ENCODE assay signal across 11 cellular contexts in the genomic region with DNA sequence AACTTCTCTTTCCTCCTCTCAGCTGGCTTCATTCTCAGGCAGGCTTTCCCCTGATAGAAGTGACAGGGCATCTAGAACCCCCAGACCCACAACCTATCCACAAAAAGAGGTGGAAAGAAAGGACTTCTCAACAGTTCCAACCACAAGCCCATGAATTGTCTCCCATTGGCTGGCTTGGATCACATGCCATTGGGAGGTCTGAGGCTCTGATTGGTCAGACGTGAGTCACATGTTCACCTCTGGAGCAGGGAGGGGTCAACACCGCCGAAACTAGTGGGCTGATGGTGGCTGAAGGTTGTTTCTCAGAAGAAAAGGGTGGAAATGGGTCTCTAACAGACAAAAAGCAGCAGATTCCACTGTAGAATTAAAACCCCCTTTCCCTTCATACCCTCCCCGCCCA. TPM values are rescaled to one million over a fixed set of nuclear protein-coding genes. Genes with fewer than 3 reads are reported as not detected.
A peak's percentile ranks its signal among the peaks of the same experiment; 100 is the strongest.
DNase-seq lines count a peak whose midpoint lies in the region; ATAC-seq, FAIRE-seq and TF ChIP-seq lines count a peak whose summit lies in the region.
"Had no signal": no experiment of that assay in that cellular context is flagged by ENCODE, and none has a peak within 500 bp of the region (broad histone marks: within the 10 kb centered on the region; RNA-seq: fewer than 3 reads in every experiment).

No MANE protein-coding gene starts in this region.

- H3K4me3 ChIP-seq in astrocyte (ENCODE audit: insufficient read depth, low read depth, low read length) = no peak overlapping the region
- no peak overlapping the region for H3K4me3 ChIP-seq in mesodermal cell (ENCODE audit: extremely low read depth, insufficient read depth, low read length, poor library complexity, severe bottlenecking)
- H3K4me3 ChIP-seq: sigmoid colon had no signal

- no peak for FAIRE-seq in astrocyte (lab: Jason Lieb, UNC)
- FAIRE-seq: D721Med had no signal

- no peaks in the 10 kb centered on the region for H3K9me3 ChIP-seq in astrocyte (ENCODE audit: insufficient read depth, low read depth, low read length)
- H3K9me3 ChIP-seq in mesodermal cell (ENCODE audit: control insufficient read depth, low read length) = no peaks in the 10 kb centered on the region
- H3K9me3 ChIP-seq: sigmoid colon had no signal

- no peaks in the 10 kb centered on the region for H3K79me2 ChIP-seq in astrocyte (ENCODE audit: insufficient read depth, low read length)

- H3K27ac ChIP-seq in astrocyte (ENCODE audit: low read depth, low read length) (no peak overlapping the region), mesodermal cell (ENCODE audit: low read depth, low read length, severe bottlenecking) (peak overlapping the region; percentile 68)

- no peak overlapping the region for H3K9ac ChIP-seq in astrocyte (ENCODE audit: low read length)

- H3K36me3 Mint-ChIP-seq in CD14-positive monocyte (peaks cover 21 to 28% of the 10 kb centered on the region in 2 donors), astrocyte (ENCODE audit: low read depth, unreplicated experiment) (peaks cover 3% of the 10 kb centered on the region)
- H3K36me3 Mint-ChIP-seq: activated naive CD8-positive, alpha-beta T cell treated with anti-CD3 and anti-CD28 coated beads, Interleukin-2, amount 10 ng/mL, durations not matched to agents 7 days and 5 days had no signal

- H3K4me1 Mint-ChIP-seq in CD14-positive monocyte (peaks cover 43% of the 10 kb centered on the region), astrocyte (ENCODE audit: low read depth, unreplicated experiment) (peaks cover 28% of the 10 kb centered on the region)
- H3K4me1 Mint-ChIP-seq: activated naive CD8-positive, alpha-beta T cell treated with anti-CD3 and anti-CD28 coated beads, Interleukin-2, amount 10 ng/mL, durations not matched to agents 7 days and 5 days had no signal

- H4K20me1 ChIP-seq in astrocyte (ENCODE audit: insufficient read depth, low read length) = no peaks in the 10 kb centered on the region

- H3K4me2 ChIP-seq in astrocyte (ENCODE audit: low read length) = no peak overlapping the region

- ATAC-seq in GM19397 (IDR thresholded peaks at IDR 0.05; ENCODE audit: unreplicated experiment) = no peak

- H3K27me3 Mint-ChIP-seq in CD14-positive monocyte (ENCODE audit: low read depth in 3 of 3) (peaks cover 0 to 2% (median 0%) of the 10 kb centered on the region in 3 donors), astrocyte (ENCODE audit: low read depth, unreplicated experiment) (no peaks in the 10 kb centered on the region)

- no peaks in the 10 kb centered on the region for H3K27me3 ChIP-seq in astrocyte (ENCODE audit: insufficient read depth, low read length)
- H3K27me3 ChIP-seq: sigmoid colon had no signal

- WGBS in mesodermal cell (ENCODE audit: insufficient coverage in 2 of 2), 2 experiments = 100% methylated on average over 1 to 3 of the region's 4 CpGs

- DNase-seq in CD14-positive monocyte (ENCODE audit: low spot score) = no peak
- DNase-seq in M059J (ENCODE audit: low read depth) = peak; percentile 20
- no peak for DNase-seq in astrocyte (ENCODE audit: low read depth)
- DNase-seq in islet precursor cell = no peak
- no peak for DNase-seq in NCI-H146 treated with DMSO at 0.1 percent for 48 hours (lab: John Stamatoyannopoulos, UW; ENCODE audit: unreplicated experiment)
- DNase-seq in NCI-H2196 treated with DMSO at 0.1 percent for 48 hours (lab: John Stamatoyannopoulos, UW; ENCODE audit: unreplicated experiment) = no peak
- DNase-seq: activated naive CD8-positive, alpha-beta T cell treated with anti-CD3 and anti-CD28 coated beads, Interleukin-2, amount 10 ng/mL, durations not matched to agents 7 days and 5 days had no signal

- TF ChIP-seq CTCF in CD14-positive monocyte (IDR thresholded peaks at IDR 0.05) (no peak), astrocyte (IDR thresholded peaks at IDR 0.05; ENCODE audit: insufficient read depth, low read depth, low read length) (no peak)

- intact Hi-C loops in CD14-positive monocyte (cut with micrococcal nuclease) = no loop called here

- H3K4me1 ChIP-seq in astrocyte (ENCODE audit: insufficient read depth, low read length) (no peaks in the 10 kb centered on the region), mesodermal cell (ENCODE audit: control insufficient read depth, insufficient read depth, low read length, poor library complexity, severe bottlenecking) (no peaks in the 10 kb centered on the region)
- H3K4me1 ChIP-seq: sigmoid colon had no signal

- H3K36me3 ChIP-seq in astrocyte (ENCODE audit: insufficient read depth, low read length) (no peaks in the 10 kb centered on the region), mesodermal cell (ENCODE audit: control insufficient read depth, insufficient read depth, low read length) (peaks cover 15% of the 10 kb centered on the region)

- H3K4me3 Mint-ChIP-seq in CD14-positive monocyte (no peak overlapping the region), astrocyte (ENCODE audit: unreplicated experiment) (no peak overlapping the region)
- H3K4me3 Mint-ChIP-seq: activated naive CD8-positive, alpha-beta T cell treated with anti-CD3 and anti-CD28 coated beads, Interleukin-2, amount 10 ng/mL, durations not matched to agents 7 days and 5 days had no signal

- peaks cover 5 to 12% (median 10%) of the 10 kb centered on the region in 7 donors for H3K9me3 Mint-ChIP-seq in CD14-positive monocyte
- peaks cover 2% of the 10 kb centered on the region for H3K9me3 Mint-ChIP-seq in astrocyte (ENCODE audit: unreplicated experiment)
- H3K9me3 Mint-ChIP-seq: activated naive CD8-positive, alpha-beta T cell treated with anti-CD3 and anti-CD28 coated beads, Interleukin-2, amount 10 ng/mL, durations not matched to agents 7 days and 5 days had no signal

- H2AFZ ChIP-seq in astrocyte (ENCODE audit: low read depth, low read length) = no peak overlapping the region

- H3K27ac Mint-ChIP-seq in CD14-positive monocyte = peak overlapping the region in 6 of 7 donors; percentile 36 to 92 (median 76)
- H3K27ac Mint-ChIP-seq in astrocyte (ENCODE audit: unreplicated experiment) = peak overlapping the region; percentile 98
- H3K27ac Mint-ChIP-seq: activated naive CD8-positive, alpha-beta T cell treated with anti-CD3 and anti-CD28 coated beads, Interleukin-2, amount 10 ng/mL, durations not matched to agents 7 days and 5 days had no signal

RNA-seq across cellular contexts. Expression of a gene that starts 47.3 kb away (rescaled TPM):
- 10 to 100 TPM; 43.0 to 49.7 TPM for polyA plus RNA-seq in CD14-positive monocyte
- 22.8 and 25.9 TPM in 2 replicates for total RNA-seq in M059J (2014; rRNA removed; shearing (Covaris generic))
- 18.0 and 20.4 TPM in 2 replicates for total RNA-seq in astrocyte
- polyA plus RNA-seq in mesodermal cell (2013, experiment 1 of 2) = 28.6 TPM
- polyA plus RNA-seq in mesodermal cell (2013, experiment 2 of 2) = 23.0 TPM
